Comparison of ENCODE assay signal across 13 cellular contexts in genomic region chr4:135277980-135278315, GRCh38.
A peak's percentile ranks its signal among the peaks of the same experiment; 100 is the strongest.
DNase-seq lines count a peak whose midpoint lies in the region; ATAC-seq and TF ChIP-seq lines count a peak whose summit lies in the region.
"Had no signal": no experiment of that assay in that cellular context is flagged by ENCODE, and none has a peak within 500 bp of the region (broad histone marks: within the 10 kb centered on the region; RNA-seq: fewer than 3 reads in every experiment).

No MANE protein-coding gene starts in this region.

- peak; percentile 68 for ATAC-seq in SK-N-SH treated with all-trans-retinoic acid at 6 μM for 48 hours
- no peak for ATAC-seq in GM18498 (IDR thresholded peaks at IDR 0.05; ENCODE audit: unreplicated experiment)
- no peak for ATAC-seq in activated CD8-positive, alpha-beta memory T cell treated with anti-CD3 and anti-CD28 coated beads, Interleukin-2, amount 10 ng/mL, durations not matched to agents 7 days and 5 days
- ATAC-seq in GM21619 (IDR thresholded peaks at IDR 0.05; ENCODE audit: unreplicated experiment): no peak
- ATAC-seq: CD8-positive, alpha-beta T cell had no signal

- no peaks in the 10 kb centered on the region for H3K36me3 Mint-ChIP-seq in HFFc6 (ENCODE audit: low read depth)
- no peaks in the 10 kb centered on the region for H3K36me3 Mint-ChIP-seq in activated CD8-positive, alpha-beta memory T cell treated with anti-CD3 and anti-CD28 coated beads, Interleukin-2, amount 10 ng/mL, durations not matched to agents 7 days and 5 days
- H3K36me3 Mint-ChIP-seq: CD8-positive, alpha-beta T cell had no signal

- no peak overlapping the region for H3K27ac ChIP-seq in substantia nigra (ENCODE audit: low read depth, low read length, poor library complexity, severe bottlenecking)
- H3K27ac ChIP-seq: SK-N-MC had no signal

- TF ChIP-seq CTCF in HFFc6 (IDR thresholded peaks at IDR 0.05) (no peak), retinal pigment epithelial cell (conservative IDR thresholded peaks at IDR 0.05; ENCODE audit: low read depth, low read length) (no peak)

- H3K27me3 Mint-ChIP-seq in HFFc6 (ENCODE audit: insufficient read depth): no peaks in the 10 kb centered on the region
- no peaks in the 10 kb centered on the region for H3K27me3 Mint-ChIP-seq in activated CD8-positive, alpha-beta memory T cell treated with anti-CD3 and anti-CD28 coated beads, Interleukin-2, amount 10 ng/mL, durations not matched to agents 7 days and 5 days

- no peak overlapping the region for H3K4me3 Mint-ChIP-seq in HFFc6
- no peak overlapping the region for H3K4me3 Mint-ChIP-seq in activated CD8-positive, alpha-beta memory T cell treated with anti-CD3 and anti-CD28 coated beads, Interleukin-2, amount 10 ng/mL, durations not matched to agents 7 days and 5 days
- H3K4me3 Mint-ChIP-seq: CD8-positive, alpha-beta T cell had no signal

- 0 out of 2 replicates have a peak overlapping the region, but pooled peaks have one; percentile 22 for H3K27ac Mint-ChIP-seq in HFFc6
- H3K27ac Mint-ChIP-seq in activated CD8-positive, alpha-beta memory T cell treated with anti-CD3 and anti-CD28 coated beads, Interleukin-2, amount 10 ng/mL, durations not matched to agents 7 days and 5 days: no peak overlapping the region
- H3K27ac Mint-ChIP-seq: CD8-positive, alpha-beta T cell had no signal

- no peaks in the 10 kb centered on the region; the same call in 1 of the 2 replicates for H3K9me3 Mint-ChIP-seq in HFFc6
- H3K9me3 Mint-ChIP-seq in activated CD8-positive, alpha-beta memory T cell treated with anti-CD3 and anti-CD28 coated beads, Interleukin-2, amount 10 ng/mL, durations not matched to agents 7 days and 5 days (ENCODE audit: low read depth): peaks cover 3% of the 10 kb centered on the region

- CTCF ChIA-PET in activated CD8-positive, alpha-beta memory T cell treated with anti-CD3 and anti-CD28 coated beads, Interleukin-2, amount 10 ng/mL, durations not matched to agents 7 days and 5 days (lab: Charles Lee): no interaction called here

- no peak overlapping the region for H3K4me3 ChIP-seq in retinal pigment epithelial cell (ENCODE audit: low read length)
- H3K4me3 ChIP-seq: SK-N-MC had no signal

- peaks cover 52% of the 10 kb centered on the region; the same call in 1 of the 2 replicates for H3K4me1 Mint-ChIP-seq in HFFc6 (ENCODE audit: low read depth)
- no peaks in the 10 kb centered on the region for H3K4me1 Mint-ChIP-seq in activated CD8-positive, alpha-beta memory T cell treated with anti-CD3 and anti-CD28 coated beads, Interleukin-2, amount 10 ng/mL, durations not matched to agents 7 days and 5 days

- DNase-seq in HFFc6 (no peak), islet precursor cell (peak; percentile 63), retinal pigment epithelial cell (ENCODE audit: low read depth) (peak; percentile 56), substantia nigra (lab: John Stamatoyannopoulos, UW) (no peak)
- no peak for DNase-seq in activated CD8-positive, alpha-beta memory T cell treated with anti-CD3 and anti-CD28 coated beads, Interleukin-2, amount 10 ng/mL, durations not matched to agents 7 days and 5 days
- DNase-seq: CD8-positive, alpha-beta T cell; NCI-H1436; NCI-H2081; NCI-H2227 treated with DMSO at 0.1 percent for 48 hours had no signal

TF ChIP-seq in SK-N-SH treated with all-trans-retinoic acid at 6 μM for 48 hours, 23 proteins besides CTCF, POLR2A, EP300 and RAD21:
- no peak for TF ChIP-seq ZNF565 (CRISPR knock-in tag; conservative IDR thresholded peaks at IDR 0.05; ENCODE audit: low read depth)
- TF ChIP-seq PATZ1 (CRISPR knock-in tag; IDR thresholded peaks at IDR 0.05; ENCODE audit: borderline replicate concordance): no peak
- no peak for TF ChIP-seq OSR1 (CRISPR knock-in tag; IDR thresholded peaks at IDR 0.05)
- no peak for TF ChIP-seq GLIS3 (CRISPR knock-in tag; IDR thresholded peaks at IDR 0.05)
- no peak for TF ChIP-seq ZNF8 (CRISPR knock-in tag; IDR thresholded peaks at IDR 0.05)
- TF ChIP-seq CSRNP3 (CRISPR knock-in tag; IDR thresholded peaks at IDR 0.05): no peak
- no peak for TF ChIP-seq PPARA (CRISPR knock-in tag; IDR thresholded peaks at IDR 0.05; ENCODE audit: borderline replicate concordance)
- TF ChIP-seq ARNTL (CRISPR knock-in tag; IDR thresholded peaks at IDR 0.05; ENCODE audit: borderline replicate concordance, low read depth): no peak
- no peak for TF ChIP-seq ZFP3 (CRISPR knock-in tag; IDR thresholded peaks at IDR 0.05)
- no peak for TF ChIP-seq POU6F1 (CRISPR knock-in tag; IDR thresholded peaks at IDR 0.05; ENCODE audit: borderline replicate concordance, low read depth)
- TF ChIP-seq ISL1 (CRISPR knock-in tag; IDR thresholded peaks at IDR 0.05): no peak
- TF ChIP-seq CREB5 (CRISPR knock-in tag; IDR thresholded peaks at IDR 0.05; ENCODE audit: low read depth): no peak
- TF ChIP-seq ZFP30 (CRISPR knock-in tag; IDR thresholded peaks at IDR 0.05): no peak
- no peak for TF ChIP-seq RARB (CRISPR knock-in tag; IDR thresholded peaks at IDR 0.05)
- TF ChIP-seq ZC3H10 (CRISPR knock-in tag; IDR thresholded peaks at IDR 0.05): no peak
- TF ChIP-seq TCF4 (CRISPR knock-in tag; IDR thresholded peaks at IDR 0.05; ENCODE audit: borderline replicate concordance): no peak
- TF ChIP-seq BACH2 (CRISPR knock-in tag; IDR thresholded peaks at IDR 0.05; ENCODE audit: borderline replicate concordance): no peak

Comparison
In these comparisons a context has a peak if more than half of its experiments do, and no peak if none do; other contexts are left out.
1. DNase-seq: peak in islet precursor cell (single experiment) and retinal pigment epithelial cell (single experiment); none in HFFc6 (single experiment), substantia nigra (0 of 49) and activated CD8-positive, alpha-beta memory T cell treated with anti-CD3 and anti-CD28 coated beads, Interleukin-2, amount 10 ng/mL, durations not matched to agents 7 days and 5 days (single experiment).